ENCODE assay signal across 8 cellular contexts in genomic region chr16:2473999-2474876, GRCh38. TPM values are rescaled to one million over a fixed set of nuclear protein-coding genes. Genes with fewer than 3 reads are reported as not detected.
DNase-seq lines count a peak whose midpoint lies in the region; ATAC-seq and TF ChIP-seq lines count a peak whose summit lies in the region.

No MANE protein-coding gene starts in this region.

- peaks cover 8% of the 10 kb centered on the region for H3F3A ChIP-seq in smooth muscle cell (ENCODE audit: low read depth)

- H3K27me3 Mint-ChIP-seq in brain: peaks cover 3% of the 10 kb centered on the region

- peak overlapping the region; percentile 74 to 84 (median 81) for H3K4me3 Mint-ChIP-seq in brain

- H3K36me3 Mint-ChIP-seq in brain: no peaks in the 10 kb centered on the region

- H2AFZ ChIP-seq in smooth muscle cell (ENCODE audit: low read depth): peak overlapping the region; percentile 94

- 1% methylated on average over 67 of the region's 100 CpGs for WGBS in smooth muscle cell (ENCODE audit: low lambda C conversion rate)

- peak; percentile 30 to 48 for TF ChIP-seq CTCF in brain (conservative IDR thresholded peaks at IDR 0.05)
- peak; percentile 12 for TF ChIP-seq CTCF in smooth muscle cell (IDR thresholded peaks at IDR 0.05; ENCODE audit: borderline replicate concordance, insufficient read depth, poor library complexity, severe bottlenecking)

- peak; percentile 51 for DNase-seq in NCI-H2196 (lab: John Stamatoyannopoulos, UW; ENCODE audit: unreplicated experiment)
- DNase-seq in NCI-H2196 treated with DMSO at 0.1 percent for 48 hours (lab: John Stamatoyannopoulos, UW; ENCODE audit: unreplicated experiment): no peak
- DNase-seq in T-helper 22 cell (ENCODE audit: low read depth): peak; percentile 36
- DNase-seq in iPS-NIHi11 (ENCODE audit: low spot score): peak; percentile 66
- peak; percentile 56 for DNase-seq in smooth muscle cell (lab: John Stamatoyannopoulos, UW; ENCODE audit: unreplicated experiment)

- H3K4me3 ChIP-seq in HUES48 (ENCODE audit: low read depth, low read length): peak overlapping the region; percentile 60
- peak overlapping the region; percentile 84 for H3K4me3 ChIP-seq in smooth muscle cell

- H3K27ac ChIP-seq in HUES48 (ENCODE audit: low read depth, low read length) (peak overlapping the region; percentile 5), smooth muscle cell (ENCODE audit: low read depth) (peak overlapping the region; percentile 62)

- ATAC-seq in HG03469 (IDR thresholded peaks at IDR 0.05; ENCODE audit: unreplicated experiment): no peak

- peaks cover 48% of the 10 kb centered on the region for H3K4me1 Mint-ChIP-seq in brain

- peaks cover 5% of the 10 kb centered on the region for H3K79me2 ChIP-seq in smooth muscle cell (ENCODE audit: low read depth)

- H3K9me3 Mint-ChIP-seq in brain: no peaks in the 10 kb centered on the region

- peak overlapping the region in 2 of 5 experiments; percentile 50 to 67 for H3K27ac Mint-ChIP-seq in brain

- peaks cover 55% of the 10 kb centered on the region for H3K27me3 ChIP-seq in HUES48 (ENCODE audit: control insufficient read depth, insufficient read depth, low read length)
- no peaks in the 10 kb centered on the region for H3K27me3 ChIP-seq in smooth muscle cell (ENCODE audit: low read depth)

- peak overlapping the region; percentile 100 for H3K4me2 ChIP-seq in smooth muscle cell

- no peaks in the 10 kb centered on the region for H3K36me3 ChIP-seq in HUES48 (ENCODE audit: control insufficient read depth, insufficient read depth, low read length)
- no peaks in the 10 kb centered on the region for H3K36me3 ChIP-seq in smooth muscle cell (ENCODE audit: low read depth)

- H3K4me1 ChIP-seq in HUES48 (ENCODE audit: control insufficient read depth, insufficient read depth, low read length) (peaks cover 15% of the 10 kb centered on the region; the same call in 1 of the 2 replicates), smooth muscle cell (ENCODE audit: low read depth) (peaks cover 22% of the 10 kb centered on the region)

- H4K20me1 ChIP-seq in smooth muscle cell (ENCODE audit: low read depth): peaks cover 33% of the 10 kb centered on the region

- H3K9ac ChIP-seq in HUES48 (ENCODE audit: low read depth, low read length) (peak overlapping the region; percentile 35; the same call in 1 of the 2 replicates), smooth muscle cell (ENCODE audit: low read depth) (peak overlapping the region; percentile 80)

- H3K9me3 ChIP-seq in HUES48 (ENCODE audit: control insufficient read depth, insufficient read depth, low read length) (no peaks in the 10 kb centered on the region), smooth muscle cell (replicated peaks; ENCODE audit: low read depth) (no peaks in the 10 kb centered on the region)

RNA-seq across cellular contexts. Expression of gene TBC1D24, which starts 0.7 kb away (rescaled TPM):
- 23.3 TPM for polyA plus RNA-seq in brain (ENCODE audit: insufficient read depth, low read depth, low replicate concordance)
- 5.1 and 9.2 TPM in 2 replicates for total RNA-seq in smooth muscle cell
- polyA plus RNA-seq in smooth muscle cell: 4.9 and 5.5 TPM in 2 replicates

RNA-seq across cellular contexts. Expression of gene NTN3, which starts 3.1 kb away (rescaled TPM):
- 0.58 TPM for polyA plus RNA-seq in brain (ENCODE audit: insufficient read depth, low read depth, low replicate concordance)
- 0.18 and 5.2 TPM in 2 replicates for total RNA-seq in smooth muscle cell
- 0.23 and 0.57 TPM in 2 replicates for polyA plus RNA-seq in smooth muscle cell

RNA-seq across cellular contexts. Expression of gene TEDC2, which starts 14.3 kb away (rescaled TPM):
- 20.4 TPM for polyA plus RNA-seq in brain (ENCODE audit: insufficient read depth, low read depth, low replicate concordance)
- total RNA-seq in smooth muscle cell: 4.7 and 8.0 TPM in 2 replicates
- 8.5 and 13.3 TPM in 2 replicates for polyA plus RNA-seq in smooth muscle cell

RNA-seq across cellular contexts. Expression of gene ATP6V0C, which starts 39.5 kb away (rescaled TPM):
- polyA plus RNA-seq in brain (ENCODE audit: insufficient read depth, low read depth, low replicate concordance) (403 TPM), smooth muscle cell (207 and 265 TPM in 2 replicates)
- 50.5 and 99.2 TPM in 2 replicates for total RNA-seq in smooth muscle cell

RNA-seq across cellular contexts. Expression of gene CCNF, which starts 45.0 kb away (rescaled TPM):
- 17.3 TPM for polyA plus RNA-seq in brain (ENCODE audit: insufficient read depth, low read depth, low replicate concordance)
- total RNA-seq in smooth muscle cell: 3.6 and 4.9 TPM in 2 replicates
- polyA plus RNA-seq in smooth muscle cell: 6.6 and 12.8 TPM in 2 replicates
